In the genomic region with DNA sequence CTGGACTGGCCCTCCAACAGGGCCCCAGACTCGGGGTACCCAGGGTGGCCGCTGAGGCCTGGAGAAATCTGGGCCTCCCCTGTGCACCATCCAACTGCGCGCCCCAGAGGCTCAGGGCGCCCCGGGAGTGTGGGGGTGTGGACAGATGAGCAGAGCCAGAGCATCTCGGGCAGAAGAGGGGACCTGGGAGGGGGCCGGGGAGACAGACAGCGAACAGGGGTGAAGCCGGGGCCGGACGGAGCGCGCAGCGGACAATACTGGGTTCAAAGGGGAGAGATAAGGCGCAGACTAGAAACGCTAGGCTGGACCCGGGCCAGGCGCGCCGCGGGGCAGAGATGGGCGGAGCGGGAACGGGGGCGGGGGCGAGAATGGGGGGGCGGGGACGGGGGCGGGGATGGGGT, we compare ENCODE assay signal across 7 cellular contexts. TPM values are rescaled to one million over a fixed set of nuclear protein-coding genes. Genes with fewer than 3 reads are reported as not detected.
DNase-seq lines count a peak whose midpoint lies in the region; ATAC-seq, FAIRE-seq and TF ChIP-seq lines count a peak whose summit lies in the region.

No MANE protein-coding gene starts in this region.

- H3K4me3 ChIP-seq in GM12878, result peak overlapping the region; percentile 64
- peak overlapping the region in 2 of 3 donors; percentile 34 to 75 for H3K4me3 ChIP-seq in liver (ENCODE audit: low read depth in 1 of 3, low read length in 3 of 3)
- peak overlapping the region; percentile 97 for H3K4me3 ChIP-seq in thymus (ENCODE audit: low read length)

- H3K79me2 ChIP-seq in GM12878 (ENCODE audit: control insufficient read depth, insufficient read depth, low read length), result peaks cover 32% of the 10 kb centered on the region

- ATAC-seq in GM19467 (IDR thresholded peaks at IDR 0.05; ENCODE audit: unreplicated experiment), result peak; percentile 25
- peak; percentile 17 for ATAC-seq in HG03439 (IDR thresholded peaks at IDR 0.05; ENCODE audit: unreplicated experiment)
- ATAC-seq in GM12878, result peak; percentile 61
- ATAC-seq in GM18519 (IDR thresholded peaks at IDR 0.05; ENCODE audit: low FRiP score, unreplicated experiment), result no peak

- H2AFZ ChIP-seq in GM12878 (ENCODE audit: control insufficient read depth, low read depth, low read length), result peak overlapping the region; percentile 61

- TF ChIP-seq POLR2A in GM12878 (IDR thresholded peaks at IDR 0.05; ENCODE audit: low read depth, low read length), result no peak

- intact Hi-C loops in GM12878 (cut with micrococcal nuclease; ENCODE audit: unreplicated experiment), result no loop called here

- no peak for FAIRE-seq in GM12878 (lab: Jason Lieb, UNC)

- in situ Hi-C loops in GM12878 (cut with MboI), result no loop called here

- H4K20me1 ChIP-seq in GM12878 (ENCODE audit: control insufficient read depth, insufficient read depth), result no peaks in the 10 kb centered on the region

- peak overlapping the region; percentile 72 for H3K4me2 ChIP-seq in GM12878 (ENCODE audit: control insufficient read depth, insufficient read depth)

- H3K27ac ChIP-seq in GM12878 (ENCODE audit: control insufficient read depth, insufficient read depth) (no peak overlapping the region), liver (ENCODE audit: low read depth in 1 of 2, low read length in 2 of 2) (peak overlapping the region in 1 of 2 donors; percentile 62), thymus (ENCODE audit: low read depth) (peak overlapping the region; percentile 83)

- TF ChIP-seq RAD21 in GM12878 (IDR thresholded peaks at IDR 0.05; ENCODE audit: insufficient read depth, low read depth, low read length) (no peak), liver (IDR thresholded peaks at IDR 0.05) (no peak)

- H3K9ac ChIP-seq in GM12878 (ENCODE audit: control insufficient read depth, insufficient read depth, low read length), result peak overlapping the region; percentile 45; the same call in 1 of the 2 replicates
- H3K9ac ChIP-seq in liver (ENCODE audit: low read depth in 1 of 2, low read length in 2 of 2), result no peak overlapping the region

- TF ChIP-seq EP300 in GM12878 (IDR thresholded peaks at IDR 0.05; ENCODE audit: borderline replicate concordance in 1 of 2, control insufficient read depth in 1 of 2, low read depth in 2 of 2, low read length in 2 of 2), result no peak

- RAD21 ChIA-PET in GM12878 (lab: Charles Lee; ENCODE audit: unreplicated experiment), result interaction anchor here (1.4 to 6.8 kb wide), 2 partner anchors 13 to 50 kb away, joined by 4 to 100 read pairs; no protein-coding TSS in a partner anchor

- H3K27me3 ChIP-seq in GM12878 (replicated peaks in 1 of 2; ENCODE audit: control insufficient read depth in 2 of 2, insufficient read depth in 2 of 2, low read length in 1 of 2), result no peaks in the 10 kb centered on the region
- H3K27me3 ChIP-seq in liver (ENCODE audit: control insufficient read depth in 4 of 4, insufficient read depth in 4 of 4, low read length in 3 of 4), result no peaks in the 10 kb centered on the region
- no peaks in the 10 kb centered on the region for H3K27me3 ChIP-seq in thymus (ENCODE audit: control insufficient read depth, insufficient read depth)

- no peaks in the 10 kb centered on the region; the same call in 2 of the 3 replicates for H3K9me3 ChIP-seq in GM12878 (replicated peaks; ENCODE audit: control insufficient read depth, insufficient read depth, low read length)
- no peaks in the 10 kb centered on the region for H3K9me3 ChIP-seq in liver (ENCODE audit: control insufficient read depth in 4 of 4, low read length in 3 of 4)
- H3K9me3 ChIP-seq in thymus (ENCODE audit: control insufficient read depth), result no peaks in the 10 kb centered on the region

- no TSS peak for BruUV-seq in GM12878 (replicated peaks; lab: Mats Ljungman, UMichigan)

- DNase-seq in GM12878 (ENCODE audit: low read depth, low spot score) (no peak), globus pallidus (ENCODE audit: low spot score) (no peak)

- TF ChIP-seq CTCF in GM12878 (IDR thresholded peaks at IDR 0.05 in 2 of 3, conservative IDR thresholded peaks at IDR 0.05 in 1 of 3; ENCODE audit: control insufficient read depth in 2 of 3, extremely low read depth in 1 of 3, insufficient read depth in 1 of 3, low read depth in 3 of 3, low read length in 3 of 3) (no peak), liver (IDR thresholded peaks at IDR 0.05; ENCODE audit: low read depth, low read length, missing input control) (no peak)

- POLR2A ChIA-PET in GM12878 (lab: Charles Lee), result interaction anchor here (0.6 to 6.7 kb wide), 4 partner anchors 13 to 462 kb away, joined by 4 to 111 read pairs (median 6); no protein-coding TSS in a partner anchor

- H3K36me3 ChIP-seq in GM12878 (ENCODE audit: control insufficient read depth in 2 of 2, insufficient read depth in 2 of 2, low read length in 1 of 2), result no peaks in the 10 kb centered on the region; a peak in 1 of 4 replicates
- H3K36me3 ChIP-seq in liver (ENCODE audit: control insufficient read depth in 4 of 4, insufficient read depth in 3 of 4, low read depth in 1 of 4, low read length in 3 of 4), result no peaks in the 10 kb centered on the region
- H3K36me3 ChIP-seq in thymus (ENCODE audit: control insufficient read depth, insufficient read depth), result no peaks in the 10 kb centered on the region

- CTCF ChIA-PET in GM12878 (lab: Yijun Ruan, JAX), result interaction anchor here (0.6 to 6.8 kb wide), 3 partner anchors 10 to 44 kb away, joined by 3 to 52 read pairs (median 5); no protein-coding TSS in a partner anchor

- SMC1A ChIA-PET in GM12878 (lab: Charles Lee; ENCODE audit: uncharacterized antibody, unreplicated experiment), result interaction anchor here (1.8 to 2.3 kb wide), 2 partner anchors 9 to 31 kb away, joined by 6 to 8 read pairs; no protein-coding TSS in a partner anchor

- peaks cover 11% of the 10 kb centered on the region for H3K4me1 ChIP-seq in GM12878 (ENCODE audit: control insufficient read depth, insufficient read depth, low read length)
- peaks cover 8 to 39% (median 29%) of the 10 kb centered on the region in 4 donors for H3K4me1 ChIP-seq in liver (ENCODE audit: control insufficient read depth in 4 of 4, insufficient read depth in 4 of 4, low read length in 3 of 4)
- peaks cover 12% of the 10 kb centered on the region for H3K4me1 ChIP-seq in thymus (ENCODE audit: control insufficient read depth, insufficient read depth, low read length)

- WGBS in GM12878 (ENCODE audit: insufficient coverage, insufficient replicate concordance, low lambda C conversion rate, missing lambda C conversion rate), result 16% methylated on average over 9 of the region's 30 CpGs
- 4% methylated on average over 30 of the region's 30 CpGs for WGBS in liver
- WGBS in thymus, result 5% methylated on average over 30 of the region's 30 CpGs

TF ChIP-seq in GM12878, 131 proteins besides CTCF, POLR2A, EP300 and RAD21 (continues in another document):
- TF ChIP-seq EZH2 (IDR thresholded peaks at IDR 0.05; ENCODE audit: borderline replicate concordance, control insufficient read depth, low read depth, low read length) (no peak), ZNF384 (IDR thresholded peaks at IDR 0.05; ENCODE audit: borderline replicate concordance, low read depth, low read length) (no peak), RB1 (IDR thresholded peaks at IDR 0.05; ENCODE audit: borderline replicate concordance) (peak; percentile 34; the same call in 1 of the 2 replicates)

TF ChIP-seq in liver, 16 proteins besides CTCF, POLR2A, EP300 and RAD21 (continues in another document):
- TF ChIP-seq HNF4A (conservative IDR thresholded peaks at IDR 0.05) (peak; percentile 18 to 45), HNF4G (IDR thresholded peaks at IDR 0.05) (no peak)

RNA-seq across cellular contexts. Expression of gene CERS4, which starts 0.5 kb away (rescaled TPM):
- 93.8 and 104 TPM in 2 replicates for total RNA-seq in GM12878 (2013; cell fraction: nucleolus; rRNA removed)
- total RNA-seq in GM12878 (2014; rRNA removed) (46.3 and 46.8 TPM in 2 replicates), GM12878 (2014; rRNA removed; fragmentation: Illumina TruSeq; extraction: Trizol) (17.3 and 18.2 TPM in 2 replicates), GM12878 (2021) (41.7 and 43.1 TPM in 2 replicates), liver (10 to 100 TPM; 55.6 to 65.1 TPM)
- 7.7 TPM for polyA plus RNA-seq in GM12878 (2011; ENCODE audit: low read depth)
- polyA plus RNA-seq in GM12878 (2011; rRNA removed) (29.5 and 62.1 TPM in 2 replicates), GM12878 (2014; fragmentation: Illumina TruSeq; extraction: Trizol) (12.7 and 16.2 TPM in 2 replicates), GM12878 (2014; fragmentation: Nextera tagmentation; extraction: Ambion mirVana) (1 to 10 TPM in 1 of 2 experiments, under 1 TPM in 1; 0.34 to 1.9 TPM), GM12878 (2014; rRNA removed) (53.6 and 55.4 TPM in 2 replicates), GM12878 (2016; fragmentation: Nextera tagmentation; extraction: Ambion mirVana) (10 to 100 TPM; 19.9 to 21.6 TPM), liver (10 to 100 TPM; 42.7 to 57.2 TPM), thymus (28.5 TPM)
- polyA plus RNA-seq in GM12878 (2011; cell fraction: cytosol; rRNA removed), result 70.2 and 82.3 TPM in 2 replicates
- 88.0 and 94.5 TPM in 2 replicates for polyA plus RNA-seq in GM12878 (2011; cell fraction: nucleus; rRNA removed)
- polyA plus RNA-seq in GM12878 (2012), result 23.1 and 31.6 TPM in 2 replicates
- polyA minus RNA-seq in GM12878 (2011; rRNA and poly(A)+ RNA removed), result 68.0 and 73.3 TPM in 2 replicates
- polyA minus RNA-seq in GM12878 (2011; cell fraction: cytosol; rRNA and poly(A)+ RNA removed), result 18.3 and 19.1 TPM in 2 replicates
- 24.3 and 31.7 TPM in 2 replicates for polyA minus RNA-seq in GM12878 (2011; cell fraction: nucleus; rRNA and poly(A)+ RNA removed)

RNA-seq across cellular contexts. Expression of gene FBN3, which starts 59.3 kb away (rescaled TPM):
- not detected in 2 replicates for total RNA-seq in GM12878 (2013; cell fraction: nucleolus; rRNA removed)
- not detected in 2 replicates for total RNA-seq in GM12878 (2014; rRNA removed)
- not detected in 2 replicates for total RNA-seq in GM12878 (2014; rRNA removed; fragmentation: Illumina TruSeq; extraction: Trizol)
- total RNA-seq in GM12878 (2021), result 0.03 and 0.05 TPM in 2 replicates
- not detected for polyA plus RNA-seq in GM12878 (2011; ENCODE audit: low read depth)
- not detected in 2 replicates for polyA plus RNA-seq in GM12878 (2011; rRNA removed)
- polyA plus RNA-seq in GM12878 (2011; cell fraction: cytosol; rRNA removed), result under 0.01 and 0.19 TPM in 2 replicates
- polyA plus RNA-seq in GM12878 (2011; cell fraction: nucleus; rRNA removed), result 0.27 and 0.59 TPM in 2 replicates
- 0.01 TPM in 2 replicates for polyA plus RNA-seq in GM12878 (2012)
- not detected in 2 replicates for polyA plus RNA-seq in GM12878 (2014; fragmentation: Illumina TruSeq; extraction: Trizol)
- not detected for polyA plus RNA-seq in GM12878 (2014; fragmentation: Nextera tagmentation; extraction: Ambion mirVana)
- polyA plus RNA-seq in GM12878 (2014; rRNA removed), result not detected in 2 replicates
- not detected for polyA plus RNA-seq in GM12878 (2016; fragmentation: Nextera tagmentation; extraction: Ambion mirVana)
- not detected in 2 replicates for polyA minus RNA-seq in GM12878 (2011; rRNA and poly(A)+ RNA removed)
- not detected in 2 replicates for polyA minus RNA-seq in GM12878 (2011; cell fraction: cytosol; rRNA and poly(A)+ RNA removed)
- not detected in 2 replicates for polyA minus RNA-seq in GM12878 (2011; cell fraction: nucleus; rRNA and poly(A)+ RNA removed)
- under 1 TPM; under 0.01 to 0.61 TPM for total RNA-seq in liver
- under 1 TPM in 1 of 2 donors, not detected in 1; 0.08 TPM for polyA plus RNA-seq in liver
- 0.16 TPM for polyA plus RNA-seq in thymus
